2 cellular contexts compared by ENCODE assay signal in the genomic region with DNA sequence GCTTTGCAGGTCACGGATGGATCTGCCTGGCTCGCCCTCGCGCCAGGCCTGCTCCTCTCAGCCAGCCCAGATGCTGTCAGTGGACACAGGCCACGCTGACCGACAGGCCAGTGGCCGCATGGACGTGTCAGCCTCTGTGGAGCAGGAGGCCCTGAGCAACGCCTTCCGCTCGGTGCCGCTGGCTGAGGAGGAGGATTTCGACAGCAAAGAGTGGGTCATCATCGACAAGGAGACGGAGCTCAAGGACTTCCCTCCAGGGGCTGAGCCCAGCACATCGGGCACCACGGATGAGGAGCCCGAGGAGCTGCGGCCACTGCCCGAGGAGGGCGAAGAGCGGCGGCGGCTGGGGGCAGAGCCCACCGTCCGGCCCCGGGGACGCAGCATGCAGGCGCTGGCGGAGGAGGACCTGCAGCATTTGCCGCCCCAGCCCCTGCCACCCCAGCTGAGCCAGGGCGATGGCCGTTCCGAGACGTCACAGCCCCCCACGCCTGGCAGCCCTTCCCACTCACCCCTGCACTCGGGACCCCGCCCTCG.
TF ChIP-seq lines count a peak whose summit lies in the region.

No MANE protein-coding gene starts in this region.

TF ChIP-seq in HEK293, 187 proteins besides CTCF, POLR2A, EP300 and RAD21:
- TF ChIP-seq ZXDB (tag by site-specific recombination; IDR thresholded peaks at IDR 0.05) (no peak), ZNF341 (tag by site-specific recombination; IDR thresholded peaks at IDR 0.05; ENCODE audit: low read depth) (peak; percentile 29; the same call in 1 of the 2 replicates), ZNF366 (tag by site-specific recombination; conservative IDR thresholded peaks at IDR 0.05) (no peak)
TF ChIP-seq in HEK293: peak in this region for 1.

TF ChIP-seq in H1, 55 proteins besides CTCF, POLR2A, EP300 and RAD21:
- TF ChIP-seq, protein P1, sequence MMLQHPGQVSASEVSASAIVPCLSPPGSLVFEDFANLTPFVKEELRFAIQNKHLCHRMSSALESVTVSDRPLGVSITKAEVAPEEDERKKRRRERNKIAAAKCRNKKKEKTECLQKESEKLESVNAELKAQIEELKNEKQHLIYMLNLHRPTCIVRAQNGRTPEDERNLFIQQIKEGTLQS (IDR thresholded peaks at IDR 0.05; ENCODE audit: insufficient read depth, low read depth, low read length), result no peak
- no peak for TF ChIP-seq POLR2AphosphoS5 (IDR thresholded peaks at IDR 0.05; ENCODE audit: low read depth, low read length)
- no peak for TF ChIP-seq SIN3A (conservative IDR thresholded peaks at IDR 0.05 in 1 of 2, IDR thresholded peaks at IDR 0.05 in 1 of 2; ENCODE audit: low read depth in 1 of 2, low read length in 2 of 2)
- no peak for TF ChIP-seq RXRA (IDR thresholded peaks at IDR 0.05; ENCODE audit: insufficient read depth, low read depth, low read length)
- no peak for TF ChIP-seq SIRT6 (IDR thresholded peaks at IDR 0.05; ENCODE audit: low read length)
- TF ChIP-seq EZH2 (IDR thresholded peaks at IDR 0.05; ENCODE audit: low read depth, low read length, severe bottlenecking), result no peak
- no peak for TF ChIP-seq JUND (IDR thresholded peaks at IDR 0.05; ENCODE audit: low read length)
- TF ChIP-seq RBBP5 (IDR thresholded peaks at IDR 0.05; ENCODE audit: borderline replicate concordance, low read depth, low read length), result no peak
- TF ChIP-seq CBX8 (IDR thresholded peaks at IDR 0.05; ENCODE audit: borderline replicate concordance, low read depth, low read length), result no peak
- no peak for TF ChIP-seq SP4 (IDR thresholded peaks at IDR 0.05; ENCODE audit: low read length)
- TF ChIP-seq PHF8 (conservative IDR thresholded peaks at IDR 0.05; ENCODE audit: low read depth, low read length), result no peak
